In the genomic region with DNA sequence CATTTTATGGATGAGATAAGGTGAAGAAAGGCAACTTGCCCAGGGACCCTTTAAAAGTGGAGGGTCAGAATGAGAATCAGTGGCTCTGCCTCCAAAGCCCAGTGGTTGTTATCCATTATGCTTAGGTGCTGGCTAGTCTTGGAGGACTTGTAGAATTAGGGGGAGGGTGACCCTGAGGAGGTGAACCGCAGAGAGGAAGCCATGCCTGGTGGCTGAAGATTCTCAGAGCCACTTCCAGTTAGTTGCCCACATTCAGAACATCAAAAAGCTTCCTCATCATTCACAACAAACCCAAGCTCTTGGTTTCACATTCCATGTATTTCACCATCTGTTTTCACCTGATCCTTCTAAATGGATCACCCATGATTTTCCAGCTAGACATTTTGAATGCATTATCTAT, we compare ENCODE assay signal across 1 cellular context.
TF ChIP-seq lines count a peak whose summit lies in the region.

No MANE protein-coding gene starts in this region.

TF ChIP-seq in K562, 482 proteins besides CTCF, POLR2A, EP300 and RAD21 (continued from another document):
- 0 out of 2 replicates have a peak, but pooled peaks have one; percentile 15 for TF ChIP-seq SPI1 (IDR thresholded peaks at IDR 0.05; ENCODE audit: borderline replicate concordance, low read depth, low read length)
